8 cellular contexts compared by ENCODE assay signal in the genomic region with DNA sequence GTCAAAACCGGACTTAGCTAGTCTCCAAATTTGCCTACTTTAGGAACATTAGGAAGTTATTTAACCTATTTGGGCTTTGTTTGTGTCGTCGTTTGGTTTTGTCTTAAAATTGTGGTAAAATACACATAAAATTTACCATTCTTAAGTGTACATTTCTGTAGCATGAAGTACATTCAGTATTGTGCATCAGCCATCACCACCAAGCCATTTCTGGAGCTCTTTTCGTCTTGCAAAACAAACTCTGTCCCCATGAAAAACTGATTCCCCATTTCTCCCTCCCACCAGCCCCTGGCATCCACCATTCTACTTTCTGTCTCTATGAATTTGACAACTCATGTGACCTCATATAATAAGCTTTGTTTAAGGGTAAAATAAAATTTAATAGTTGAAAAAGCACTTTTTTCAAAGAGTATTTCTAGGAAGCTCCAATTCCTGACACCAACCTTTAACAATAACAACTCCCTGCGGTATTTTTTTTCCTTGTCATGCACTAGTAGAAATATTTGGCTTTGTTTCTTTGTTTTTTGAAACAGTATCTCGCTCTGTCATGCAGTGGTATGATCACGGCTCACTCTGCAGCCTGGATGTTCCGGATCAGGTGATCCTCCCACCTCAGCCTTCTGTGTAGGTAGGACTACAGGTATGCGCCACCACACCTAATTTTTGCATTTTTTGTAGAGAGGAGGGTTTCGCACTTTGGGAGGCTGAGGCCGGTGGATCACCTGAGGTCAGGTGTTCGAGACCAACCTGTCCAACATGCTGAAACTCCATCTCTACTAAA. TPM values are rescaled to one million over a fixed set of nuclear protein-coding genes. Genes with fewer than 3 reads are reported as not detected.
DNase-seq lines count a peak whose midpoint lies in the region; ATAC-seq and TF ChIP-seq lines count a peak whose summit lies in the region.

No MANE protein-coding gene starts in this region.

- peak overlapping the region; percentile 76 for H2BK120ac ChIP-seq in mesenchymal stem cell (ENCODE audit: low read depth, low read length)

- H2BK5ac ChIP-seq in mesenchymal stem cell (ENCODE audit: low read depth, low read length, poor library complexity, severe bottlenecking), result peak overlapping the region; percentile 86

- no peaks in the 10 kb centered on the region for H3K79me1 ChIP-seq in mesenchymal stem cell (replicated peaks; ENCODE audit: low read length, poor library complexity, severe bottlenecking)

- H4K91ac ChIP-seq in mesenchymal stem cell (ENCODE audit: low read length), result peak overlapping the region; percentile 85

- H4K8ac ChIP-seq in mesenchymal stem cell (ENCODE audit: low read length), result peak overlapping the region; percentile 82

- H2BK15ac ChIP-seq in mesenchymal stem cell (ENCODE audit: low read depth, poor library complexity, severe bottlenecking), result no peak overlapping the region

- H3K27ac ChIP-seq in heart left ventricle (peak overlapping the region; percentile 99 to 100 (median 100)), breast epithelium (peak overlapping the region; percentile 98), mesenchymal stem cell (ENCODE audit: low read length, poor library complexity, severe bottlenecking) (peak overlapping the region; percentile 97), urinary bladder (ENCODE audit: low read depth) (peak overlapping the region; percentile 92)

- H3K23ac ChIP-seq in mesenchymal stem cell (ENCODE audit: low read length in 2 of 2), result no peak overlapping the region

- H3K14ac ChIP-seq in mesenchymal stem cell (ENCODE audit: low read length in 2 of 2), result peak overlapping the region in 1 of 2 experiments; percentile 94

- H3K4ac ChIP-seq in mesenchymal stem cell (ENCODE audit: low read depth in 1 of 2, low read length in 2 of 2), result peak overlapping the region; percentile 71 to 93

- H3K18ac ChIP-seq in mesenchymal stem cell (ENCODE audit: low read depth in 1 of 2, low read length in 2 of 2), result peak overlapping the region in 1 of 2 experiments; percentile 69

- H3K9ac ChIP-seq in mesenchymal stem cell (ENCODE audit: low read length), result peak overlapping the region; percentile 100

- DNase-seq in heart left ventricle (no peak), Right ventricle myocardium inferior (ENCODE audit: missing footprints) (no peak), breast epithelium (ENCODE audit: low spot score in 2 of 2) (peak in 1 of 2 donors; percentile 88), mesenchymal stem cell (no peak), NCI-H2227 treated with DMSO at 0.1 percent for 48 hours (lab: John Stamatoyannopoulos, UW) (no peak)

- peak overlapping the region; percentile 87 for H2AK5ac ChIP-seq in mesenchymal stem cell (ENCODE audit: low read length, severe bottlenecking)

- intact Hi-C loops in heart left ventricle (cut with DNase I), result loop anchor here in 2 of 10 donors (1.0 to 10.0 kb wide), 2 partner anchors 22 to 403 kb away; no protein-coding TSS in a partner anchor
- intact Hi-C loops in Right ventricle myocardium inferior (cut with DNase I), result loop anchor here (1.0 to 5.0 kb wide), 3 partner anchors 9 to 254 kb away; no protein-coding TSS in a partner anchor
- intact Hi-C loops in breast epithelium (cut with DNase I; ENCODE audit: low total_unique reads), result no loop called here

- no peak for TF ChIP-seq CTCF in heart left ventricle (IDR thresholded peaks at IDR 0.05)
- TF ChIP-seq CTCF in breast epithelium (IDR thresholded peaks at IDR 0.05), result no peak

- H3K27me3 ChIP-seq in heart left ventricle, result no peaks in the 10 kb centered on the region
- no peaks in the 10 kb centered on the region for H3K27me3 ChIP-seq in breast epithelium
- H3K27me3 ChIP-seq in mesenchymal stem cell (ENCODE audit: control insufficient read depth in 1 of 2, insufficient read depth in 1 of 2, low read length in 2 of 2), result no peaks in the 10 kb centered on the region

- ATAC-seq in heart left ventricle (no peak), Right ventricle myocardium inferior (no peak), HG03135 (IDR thresholded peaks at IDR 0.05; ENCODE audit: unreplicated experiment) (no peak), GM18520 (IDR thresholded peaks at IDR 0.05; ENCODE audit: unreplicated experiment) (no peak)

- no peaks in the 10 kb centered on the region for H3K9me3 ChIP-seq in heart left ventricle
- no peaks in the 10 kb centered on the region for H3K9me3 ChIP-seq in breast epithelium
- no peaks in the 10 kb centered on the region for H3K9me3 ChIP-seq in mesenchymal stem cell (ENCODE audit: control insufficient read depth, low read length)

- peaks cover 0 to 12% (median 7%) of the 10 kb centered on the region in 9 donors for H3K36me3 ChIP-seq in heart left ventricle
- no peaks in the 10 kb centered on the region for H3K36me3 ChIP-seq in breast epithelium
- peaks cover under 1 to 8% of the 10 kb centered on the region in 2 experiments for H3K36me3 ChIP-seq in mesenchymal stem cell (ENCODE audit: control insufficient read depth in 1 of 2, insufficient read depth in 2 of 2, low read depth in 1 of 2, low read length in 2 of 2)
- H3K36me3 ChIP-seq in urinary bladder (ENCODE audit: insufficient read depth), result no peaks in the 10 kb centered on the region

- H3K4me2 ChIP-seq in mesenchymal stem cell (ENCODE audit: low read length, poor library complexity, severe bottlenecking), result peak overlapping the region; percentile 63

- H3K4me1 ChIP-seq in heart left ventricle, result peaks cover 0 to 73% (median 49%) of the 10 kb centered on the region in 12 donors
- peaks cover 7 to 9% of the 10 kb centered on the region in 2 donors for H3K4me1 ChIP-seq in breast epithelium
- peaks cover 15% of the 10 kb centered on the region for H3K4me1 ChIP-seq in mesenchymal stem cell (ENCODE audit: control insufficient read depth, insufficient read depth, low read depth, low read length)
- H3K4me1 ChIP-seq in urinary bladder (ENCODE audit: insufficient read depth), result no peaks in the 10 kb centered on the region

- WGBS in heart left ventricle, 4 donors, result 39 to 46% (median 44%) methylated on average over 11 to 12 of the region's 12 CpGs
- 79% methylated on average over 9 of the region's 12 CpGs for WGBS in mesenchymal stem cell
- 38% methylated on average over 12 of the region's 12 CpGs for WGBS in urinary bladder

- H3K4me3 ChIP-seq in heart left ventricle, result peak overlapping the region in 11 of 12 donors; percentile 22 to 97 (median 42)
- H3K4me3 ChIP-seq in breast epithelium, result peak overlapping the region; percentile 40 to 98 (median 85)
- peak overlapping the region in 1 of 2 experiments; percentile 67 for H3K4me3 ChIP-seq in mesenchymal stem cell (ENCODE audit: insufficient read depth in 1 of 2, low read depth in 1 of 2, low read length in 2 of 2)
- H3K4me3 ChIP-seq in urinary bladder (ENCODE audit: low read depth, low read length), result peak overlapping the region; percentile 14

- no peak overlapping the region for H2AFZ ChIP-seq in mesenchymal stem cell (ENCODE audit: low read depth, low read length)

- TF ChIP-seq POLR2A in heart left ventricle (IDR thresholded peaks at IDR 0.05) (peak in 1 of 2 donors; percentile 14), breast epithelium (IDR thresholded peaks at IDR 0.05) (no peak)

- H2BK12ac ChIP-seq in mesenchymal stem cell (ENCODE audit: low read length in 2 of 2), result peak overlapping the region; percentile 95 to 99

RNA-seq across cellular contexts. Expression of a gene that starts 3.6 kb away (rescaled TPM):
- total RNA-seq in heart left ventricle (1,000 to 10,000 TPM in 8 of 9 donors, 100 to 1,000 TPM in 1; 811 to 2,185 (median 1,239) TPM), Right ventricle myocardium inferior (1,199 TPM), breast epithelium (1,000 to 10,000 TPM; 1,552 to 1,797 (median 1,598) TPM), urinary bladder (857 TPM)
- polyA plus RNA-seq in heart left ventricle (1,000 to 10,000 TPM; 1,238 to 1,403 TPM), urinary bladder (1,396 TPM)
- 1,267 TPM for polyA plus RNA-seq in mesenchymal stem cell (2013, experiment 1 of 2)
- polyA plus RNA-seq in mesenchymal stem cell (2013, experiment 2 of 2), result 1,268 TPM

RNA-seq across cellular contexts. Expression of a gene that starts 54.4 kb away (rescaled TPM):
- total RNA-seq in heart left ventricle (10 to 100 TPM in 8 of 9 donors, 1 to 10 TPM in 1; 6.9 to 21.7 (median 15.2) TPM), Right ventricle myocardium inferior (14.1 TPM), breast epithelium (10 to 100 TPM; 18.4 to 61.3 (median 20.2) TPM), urinary bladder (7.8 TPM)
- polyA plus RNA-seq in heart left ventricle (1 to 10 TPM; 8.3 to 8.8 TPM), urinary bladder (39.6 TPM)
- polyA plus RNA-seq in mesenchymal stem cell (2013, experiment 1 of 2), result 69.1 TPM
- 62.0 TPM for polyA plus RNA-seq in mesenchymal stem cell (2013, experiment 2 of 2)
